23 cellular contexts compared by ENCODE assay signal in the genomic region with DNA sequence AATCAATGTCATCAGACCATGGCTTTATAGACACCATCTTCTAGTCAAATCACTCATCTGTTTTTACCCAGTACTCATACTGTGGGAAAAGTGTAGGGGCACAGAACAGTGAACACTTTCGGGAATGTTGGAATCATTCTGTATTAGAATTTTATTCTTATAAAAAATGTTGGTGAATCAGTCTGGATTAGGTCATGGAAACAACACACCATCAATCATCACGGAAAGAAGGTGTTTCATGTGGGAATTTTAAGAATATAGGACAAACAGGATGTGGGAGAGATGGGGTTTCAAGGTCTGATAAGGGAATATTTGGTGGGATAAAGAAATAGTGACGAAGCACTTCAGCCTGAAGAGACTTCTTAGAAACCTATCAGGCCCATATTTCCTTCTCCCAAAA. TPM values are rescaled to one million over a fixed set of nuclear protein-coding genes. Genes with fewer than 3 reads are reported as not detected.
DNase-seq lines count a peak whose midpoint lies in the region; FAIRE-seq and TF ChIP-seq lines count a peak whose summit lies in the region.
"Had no signal": no experiment of that assay in that cellular context is flagged by ENCODE, and none has a peak within 500 bp of the region (broad histone marks: within the 10 kb centered on the region; RNA-seq: fewer than 3 reads in every experiment).

No MANE protein-coding gene starts in this region.

- H3K27ac ChIP-seq in astrocyte (ENCODE audit: low read depth, low read length) = peak overlapping the region; percentile 56
- H3K27ac ChIP-seq: lower lobe of right lung, RWPE1, vagina had no signal

- FAIRE-seq in astrocyte (lab: Jason Lieb, UNC) = peak; percentile 23
- FAIRE-seq: kidney had no signal

- H3K4me1 ChIP-seq in astrocyte (ENCODE audit: insufficient read depth, low read length) = peaks cover 4% of the 10 kb centered on the region
- H3K4me1 ChIP-seq: HAP-1, lower lobe of right lung, vagina had no signal

- no peak overlapping the region for H2AFZ ChIP-seq in astrocyte (ENCODE audit: low read depth, low read length)

- no peaks in the 10 kb centered on the region for H4K20me1 ChIP-seq in astrocyte (ENCODE audit: insufficient read depth, low read length)

- no peaks in the 10 kb centered on the region for H3K9me3 Mint-ChIP-seq in astrocyte (ENCODE audit: unreplicated experiment)
- H3K9me3 Mint-ChIP-seq: activated CD4-positive, alpha-beta memory T cell treated with anti-CD3 and anti-CD28 coated beads, Interleukin-2, amount 10 ng/mL, durations not matched to agents 7 days and 5 days had no signal

- H3K9me3 ChIP-seq in astrocyte (ENCODE audit: insufficient read depth, low read depth, low read length) = peaks cover 6% of the 10 kb centered on the region
- H3K9me3 ChIP-seq: HAP-1, lower lobe of right lung, SK-N-SH, vagina had no signal

- no peak overlapping the region for H3K4me3 Mint-ChIP-seq in astrocyte (ENCODE audit: unreplicated experiment)
- H3K4me3 Mint-ChIP-seq: activated CD4-positive, alpha-beta memory T cell treated with anti-CD3 and anti-CD28 coated beads, Interleukin-2, amount 10 ng/mL, durations not matched to agents 7 days and 5 days; brain had no signal

- peak overlapping the region; percentile 12 for H3K27ac Mint-ChIP-seq in astrocyte (ENCODE audit: unreplicated experiment)
- H3K27ac Mint-ChIP-seq: activated CD4-positive, alpha-beta memory T cell treated with anti-CD3 and anti-CD28 coated beads, Interleukin-2, amount 10 ng/mL, durations not matched to agents 7 days and 5 days; brain had no signal

- peaks cover 3% of the 10 kb centered on the region for H3K36me3 Mint-ChIP-seq in astrocyte (ENCODE audit: low read depth, unreplicated experiment)
- H3K36me3 Mint-ChIP-seq: brain had no signal

- H3K36me3 ChIP-seq in astrocyte (ENCODE audit: insufficient read depth, low read length) = peaks cover 7% of the 10 kb centered on the region
- H3K36me3 ChIP-seq: HAP-1 had no signal

- peak; percentile 57 for DNase-seq in A172 (ENCODE audit: low spot score)
- peak; percentile 30 for DNase-seq in H4 (ENCODE audit: low spot score)
- peak; percentile 92 for DNase-seq in astrocyte (ENCODE audit: low read depth)
- peak; percentile 48 for DNase-seq in fibroblast of mammary gland (ENCODE audit: low read depth)
- DNase-seq in GF-D8 (lab: John Stamatoyannopoulos, UW) = no peak
- DNase-seq in kidney glomerular epithelial cell (lab: John Stamatoyannopoulos, UW) = no peak
- DNase-seq in activated CD8-positive, alpha-beta memory T cell treated with anti-CD3 and anti-CD28 coated beads for 24 hours = no peak
- no peak for DNase-seq in HUDEP-2 (lab: John Stamatoyannopoulos, UW; ENCODE audit: unreplicated experiment in 76 of 76)
- DNase-seq: activated CD4-positive, alpha-beta memory T cell treated with anti-CD3 and anti-CD28 coated beads, Interleukin-2, amount 10 ng/mL, durations not matched to agents 7 days and 5 days; activated T-cell treated with anti-CD3 and anti-CD28 coated beads, Interleukin-2, amount 50 U/mL, for 1 hour; KBM-7; kidney; lower lobe of right lung; NCI-H1694; NCI-H2171; NCI-H69; SK-N-SH; stimulated activated CD4-positive, alpha-beta T cell treated with anti-CD3 and anti-CD28 coated beads, Interleukin-1b, Interleukin-23, amount 100 ng/mL, for 48 hours had no signal

- TF ChIP-seq CTCF in astrocyte (IDR thresholded peaks at IDR 0.05; ENCODE audit: insufficient read depth, low read depth, low read length) = no peak
- TF ChIP-seq CTCF in fibroblast of mammary gland (conservative IDR thresholded peaks at IDR 0.05; ENCODE audit: control insufficient read depth, insufficient read depth, low read depth, low read length) = no peak

- H3K27me3 Mint-ChIP-seq in astrocyte (ENCODE audit: low read depth, unreplicated experiment) = no peaks in the 10 kb centered on the region
- H3K27me3 Mint-ChIP-seq: activated CD4-positive, alpha-beta memory T cell treated with anti-CD3 and anti-CD28 coated beads, Interleukin-2, amount 10 ng/mL, durations not matched to agents 7 days and 5 days; brain had no signal

- no peaks in the 10 kb centered on the region for H3K4me1 Mint-ChIP-seq in astrocyte (ENCODE audit: low read depth, unreplicated experiment)
- H3K4me1 Mint-ChIP-seq: brain had no signal

- H3K27me3 ChIP-seq in astrocyte (ENCODE audit: insufficient read depth, low read length) = no peaks in the 10 kb centered on the region
- H3K27me3 ChIP-seq: vagina had no signal

- H3K4me3 ChIP-seq in astrocyte (ENCODE audit: insufficient read depth, low read depth, low read length) = no peak overlapping the region
- H3K4me3 ChIP-seq in fibroblast of mammary gland (ENCODE audit: control insufficient read depth, low read depth, low read length) = no peak overlapping the region
- H3K4me3 ChIP-seq: HAP-1, lower lobe of right lung, vagina had no signal

- H3K79me2 ChIP-seq in astrocyte (ENCODE audit: insufficient read depth, low read length) = no peaks in the 10 kb centered on the region

- H3K9ac ChIP-seq in astrocyte (ENCODE audit: low read length) = no peak overlapping the region
- H3K9ac ChIP-seq: SK-N-SH had no signal

- no peak overlapping the region for H3K4me2 ChIP-seq in astrocyte (ENCODE audit: low read length)
- H3K4me2 ChIP-seq: SK-N-SH had no signal

RNA-seq across cellular contexts. Expression of a gene that starts 17.3 kb away (rescaled TPM):
- total RNA-seq in A172 (2014; rRNA removed; shearing (Covaris generic)) = 7.1 and 14.7 TPM in 2 replicates
- 18.7 and 23.5 TPM in 2 replicates for total RNA-seq in H4 (2014; rRNA removed; shearing (Covaris generic))
- total RNA-seq in astrocyte = 62.5 and 79.6 TPM in 2 replicates
- total RNA-seq: G401 had no signal

RNA-seq across cellular contexts. Expression of a gene that starts 25.1 kb away (rescaled TPM):
- 1.7 and 4.8 TPM in 2 replicates for total RNA-seq in A172 (2014; rRNA removed; shearing (Covaris generic))
- 2.1 and 2.4 TPM in 2 replicates for total RNA-seq in H4 (2014; rRNA removed; shearing (Covaris generic))
- 30.3 and 34.9 TPM in 2 replicates for total RNA-seq in astrocyte
- total RNA-seq: G401 had no signal

RNA-seq across cellular contexts. Expression of a gene that starts 55.3 kb away (rescaled TPM):
- total RNA-seq in A172 (2014; rRNA removed; shearing (Covaris generic)) = 16.4 and 20.3 TPM in 2 replicates
- 6.6 and 9.6 TPM in 2 replicates for total RNA-seq in H4 (2014; rRNA removed; shearing (Covaris generic))
- total RNA-seq in astrocyte = 21.0 and 21.3 TPM in 2 replicates

RNA-seq across cellular contexts. Expression of a gene that starts 55.3 kb away (rescaled TPM):
- total RNA-seq in A172 (2014; rRNA removed; shearing (Covaris generic)) = 2.2 TPM in 2 replicates
- 4.8 and 11.2 TPM in 2 replicates for total RNA-seq in H4 (2014; rRNA removed; shearing (Covaris generic))
- total RNA-seq in astrocyte = 10.1 and 10.9 TPM in 2 replicates

Comparison
In these comparisons a context has a peak if more than half of its experiments do, and no peak if none do; other contexts are left out.
1. DNase-seq: peak in A172 (single experiment), H4 (single experiment), astrocyte (single experiment) and fibroblast of mammary gland (single experiment); none in GF-D8 (single experiment), kidney glomerular epithelial cell (single experiment), activated CD8-positive, alpha-beta memory T cell treated with anti-CD3 and anti-CD28 coated beads for 24 hours (single experiment) and HUDEP-2 (0 of 76).